ENCODE assay signal across 9 cellular contexts in genomic region chr11:96337541-96338530, GRCh38. TPM values are rescaled to one million over a fixed set of nuclear protein-coding genes. Genes with fewer than 3 reads are reported as not detected.
DNase-seq lines count a peak whose midpoint lies in the region; ATAC-seq lines count a peak whose summit lies in the region.
"Had no signal": no experiment of that assay in that cellular context is flagged by ENCODE, and none has a peak within 500 bp of the region (broad histone marks: within the 10 kb centered on the region; RNA-seq: fewer than 3 reads in every experiment).

No MANE protein-coding gene starts in this region.

- H3K36me3 Mint-ChIP-seq in activated CD4-positive, alpha-beta T cell treated with anti-CD3 and anti-CD28 coated beads for 36 hours (ENCODE audit: low read depth) = peaks cover 67% of the 10 kb centered on the region
- peaks cover 45% of the 10 kb centered on the region for H3K36me3 Mint-ChIP-seq in activated naive CD4-positive, alpha-beta T cell treated with anti-CD3 and anti-CD28 coated beads for 36 hours (ENCODE audit: low read depth)
- H3K36me3 Mint-ChIP-seq in immature natural killer cell = peaks cover 7 to 10% (median 8%) of the 10 kb centered on the region in 3 donors

- no peaks in the 10 kb centered on the region for H3K27me3 Mint-ChIP-seq in activated CD4-positive, alpha-beta T cell treated with anti-CD3 and anti-CD28 coated beads for 36 hours
- H3K27me3 Mint-ChIP-seq in activated naive CD4-positive, alpha-beta T cell treated with anti-CD3 and anti-CD28 coated beads for 36 hours (ENCODE audit: low read depth) = no peaks in the 10 kb centered on the region
- H3K27me3 Mint-ChIP-seq in immature natural killer cell (ENCODE audit: low read depth in 3 of 3) = peaks cover 0 to 5% (median 3%) of the 10 kb centered on the region in 3 donors

- peak overlapping the region; percentile 95 for H3K27ac Mint-ChIP-seq in activated CD4-positive, alpha-beta T cell treated with anti-CD3 and anti-CD28 coated beads for 36 hours
- peak overlapping the region; percentile 94 for H3K27ac Mint-ChIP-seq in activated naive CD4-positive, alpha-beta T cell treated with anti-CD3 and anti-CD28 coated beads for 36 hours
- peak overlapping the region; percentile 32 to 96 (median 94) for H3K27ac Mint-ChIP-seq in immature natural killer cell

- no peaks in the 10 kb centered on the region for H3K9me3 Mint-ChIP-seq in activated CD4-positive, alpha-beta T cell treated with anti-CD3 and anti-CD28 coated beads for 36 hours (ENCODE audit: low read depth)
- no peaks in the 10 kb centered on the region for H3K9me3 Mint-ChIP-seq in activated naive CD4-positive, alpha-beta T cell treated with anti-CD3 and anti-CD28 coated beads for 36 hours
- no peaks in the 10 kb centered on the region for H3K9me3 Mint-ChIP-seq in immature natural killer cell

- POLR2A ChIA-PET in activated CD4-positive, alpha-beta T cell treated with anti-CD3 and anti-CD28 coated beads for 36 hours (lab: Charles Lee) = interaction anchor here (1.0 to 1.4 kb wide), 3 partner anchors 32 to 149 kb away, joined by 3 read pairs; no protein-coding TSS in a partner anchor

- peak; percentile 58 for ATAC-seq in activated CD4-positive, alpha-beta T cell treated with anti-CD3 and anti-CD28 coated beads for 36 hours
- ATAC-seq in HG03354 (IDR thresholded peaks at IDR 0.05; ENCODE audit: poor library complexity, severe bottlenecking, unreplicated experiment) = peak; percentile 25
- peak; percentile 53 for ATAC-seq in stimulated activated naive CD8-positive, alpha-beta T cell treated with anti-CD3 and anti-CD28 coated beads, Interleukin-15, Interleukin-2, amounts not matched to agents 100 U/mL and 50 U/mL, for 24 hours
- ATAC-seq: A549 had no signal

- CTCF ChIA-PET in activated CD4-positive, alpha-beta T cell treated with anti-CD3 and anti-CD28 coated beads for 36 hours (lab: Charles Lee) = interaction anchor here (0.6 to 7.2 kb wide), 10 partner anchors 13 to 416 kb away, joined by 3 to 69 read pairs (median 4); partner anchors contain the start of genes CCDC82 and JRKL
- CTCF ChIA-PET in activated naive CD4-positive, alpha-beta T cell treated with anti-CD3 and anti-CD28 coated beads for 36 hours (lab: Charles Lee) = interaction anchor here (0.6 to 1.6 kb wide), 16 partner anchors 7 to 491 kb away, joined by 3 to 7 read pairs (median 3); no protein-coding TSS in a partner anchor

- peaks cover 65% of the 10 kb centered on the region for H3K4me1 Mint-ChIP-seq in activated CD4-positive, alpha-beta T cell treated with anti-CD3 and anti-CD28 coated beads for 36 hours
- H3K4me1 Mint-ChIP-seq in activated naive CD4-positive, alpha-beta T cell treated with anti-CD3 and anti-CD28 coated beads for 36 hours (ENCODE audit: low read depth) = peaks cover 55% of the 10 kb centered on the region
- peaks cover 54 to 81% of the 10 kb centered on the region in 2 donors for H3K4me1 Mint-ChIP-seq in immature natural killer cell

- H3K4me3 Mint-ChIP-seq in activated CD4-positive, alpha-beta T cell treated with anti-CD3 and anti-CD28 coated beads for 36 hours = peak overlapping the region; percentile 84
- H3K4me3 Mint-ChIP-seq in activated naive CD4-positive, alpha-beta T cell treated with anti-CD3 and anti-CD28 coated beads for 36 hours = peak overlapping the region; percentile 98
- H3K4me3 Mint-ChIP-seq in immature natural killer cell = peak overlapping the region; percentile 87 to 99 (median 92)

- intact Hi-C loops in activated CD4-positive, alpha-beta T cell treated with anti-CD3 and anti-CD28 coated beads for 36 hours (cut with DNase I, micrococcal nuclease) = loop anchor here (1.0 kb wide), 2 partner anchors 8 to 9 kb away; no protein-coding TSS in a partner anchor
- intact Hi-C loops in activated naive CD4-positive, alpha-beta T cell treated with anti-CD3 and anti-CD28 coated beads for 36 hours (cut with micrococcal nuclease) = loop anchor here (1.0 kb wide), 4 partner anchors 30 to 103 kb away; no protein-coding TSS in a partner anchor

- peak; percentile 78 for DNase-seq in activated CD4-positive, alpha-beta T cell treated with anti-CD3 and anti-CD28 coated beads for 36 hours
- DNase-seq in activated CD4-positive, alpha-beta T cell treated with anti-CD3 and anti-CD28 coated beads, Interleukin-2, amount 50 U/mL, for 4 hours = no peak
- DNase-seq in activated naive CD4-positive, alpha-beta T cell treated with anti-CD3 and anti-CD28 coated beads for 36 hours = peak; percentile 79
- DNase-seq in immature natural killer cell = peak in 1 of 3 donors; percentile 3
- peak; percentile 52 for DNase-seq in stimulated activated naive CD8-positive, alpha-beta T cell treated with anti-CD3 and anti-CD28 coated beads, Interleukin-15, Interleukin-2, amounts not matched to agents 100 U/mL and 50 U/mL, for 24 hours
- DNase-seq in NCI-H226 = no peak
- no peak for DNase-seq in OCI-M2 (lab: John Stamatoyannopoulos, UW; ENCODE audit: unreplicated experiment)

RNA-seq across cellular contexts. Expression of gene MAML2, which starts 5.2 kb away (rescaled TPM):
- total RNA-seq in activated CD4-positive, alpha-beta T cell treated with anti-CD3 and anti-CD28 coated beads for 36 hours = 10 to 100 TPM; 23.9 to 37.1 TPM
- 10 to 100 TPM; 26.6 to 28.1 TPM for total RNA-seq in activated naive CD4-positive, alpha-beta T cell treated with anti-CD3 and anti-CD28 coated beads for 36 hours
- 1 to 10 TPM in 2 of 3 donors, under 1 TPM in 1; 0.26 to 4.5 (median 1.1) TPM for polyA plus RNA-seq in immature natural killer cell

RNA-seq across cellular contexts. Expression of gene CCDC82, which starts 51.9 kb away (rescaled TPM):
- total RNA-seq in activated CD4-positive, alpha-beta T cell treated with anti-CD3 and anti-CD28 coated beads for 36 hours = 10 to 100 TPM; 32.1 to 38.3 TPM
- total RNA-seq in activated naive CD4-positive, alpha-beta T cell treated with anti-CD3 and anti-CD28 coated beads for 36 hours = 10 to 100 TPM; 32.0 to 34.0 TPM
- 10 to 100 TPM; 11.4 to 30.7 (median 20.9) TPM for polyA plus RNA-seq in immature natural killer cell

RNA-seq across cellular contexts. Expression of gene JRKL, which starts 52.0 kb away (rescaled TPM):
- total RNA-seq in activated CD4-positive, alpha-beta T cell treated with anti-CD3 and anti-CD28 coated beads for 36 hours = 10 to 100 TPM; 12.9 to 15.7 TPM
- 10 to 100 TPM; 12.3 to 12.7 TPM for total RNA-seq in activated naive CD4-positive, alpha-beta T cell treated with anti-CD3 and anti-CD28 coated beads for 36 hours
- polyA plus RNA-seq in immature natural killer cell = 1 to 10 TPM in 2 of 3 donors, not detected in 1; 1.2 to 2.7 TPM

Comparison
In these comparisons a context has a peak if more than half of its experiments do, and no peak if none do; other contexts are left out.
1. DNase-seq: peak in activated CD4-positive, alpha-beta T cell treated with anti-CD3 and anti-CD28 coated beads for 36 hours (single experiment), activated naive CD4-positive, alpha-beta T cell treated with anti-CD3 and anti-CD28 coated beads for 36 hours (single experiment) and stimulated activated naive CD8-positive, alpha-beta T cell treated with anti-CD3 and anti-CD28 coated beads, Interleukin-15, Interleukin-2, amounts not matched to agents 100 U/mL and 50 U/mL, for 24 hours (single experiment); none in activated CD4-positive, alpha-beta T cell treated with anti-CD3 and anti-CD28 coated beads, Interleukin-2, amount 50 U/mL, for 4 hours (0 of 2), NCI-H226 (single experiment) and OCI-M2 (single experiment).
2. Peak in every context shown above with its lines, with median percentiles within 50 percentile points of each other: ATAC-seq, H3K27ac Mint-ChIP-seq and H3K4me3 Mint-ChIP-seq.